ENCODE assay signal across 21 cellular contexts in the genomic region with DNA sequence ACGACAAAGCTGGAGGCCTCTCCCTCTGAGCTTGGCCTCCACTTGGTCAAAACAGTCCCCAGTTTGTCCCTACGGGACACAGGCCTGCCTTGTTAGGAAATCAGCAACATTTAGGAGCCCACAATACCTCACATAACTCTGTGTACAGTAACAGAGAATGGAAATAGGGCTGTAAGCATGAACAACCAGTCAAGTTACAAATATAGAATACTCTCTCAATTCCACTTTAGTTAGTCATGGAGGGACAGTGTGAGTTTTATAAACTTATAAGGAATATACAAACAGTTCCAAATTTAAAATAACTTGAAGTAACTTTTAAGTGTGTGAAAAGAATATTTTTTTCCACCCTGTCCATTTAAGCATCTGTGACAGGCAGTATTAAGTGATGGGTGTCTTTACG.
DNase-seq lines count a peak whose midpoint lies in the region; ATAC-seq and TF ChIP-seq lines count a peak whose summit lies in the region.
"Had no signal": no experiment of that assay in that cellular context is flagged by ENCODE, and none has a peak within 500 bp of the region (broad histone marks: within the 10 kb centered on the region; RNA-seq: fewer than 3 reads in every experiment).

No MANE protein-coding gene starts in this region.

- no peak overlapping the region for H3K23ac ChIP-seq in mesenchymal stem cell (ENCODE audit: low read length in 2 of 2)

- DNase-seq in SK-N-SH = no peak
- DNase-seq in coronary artery (ENCODE audit: low spot score) = no peak
- DNase-seq in mesenchymal stem cell = peak; percentile 81
- no peak for DNase-seq in vagina (ENCODE audit: extremely low spot score in 2 of 2)
- DNase-seq in body of pancreas = no peak
- no peak for DNase-seq in NCI-H146 treated with DMSO at 0.1 percent for 48 hours (lab: John Stamatoyannopoulos, UW; ENCODE audit: unreplicated experiment)
- DNase-seq in activated CD4-positive, CD25-positive, alpha-beta regulatory T cell treated with anti-CD3 and anti-CD28 coated beads, Interleukin-2, amount 50 U/mL, for 72 hours = no peak
- DNase-seq: activated CD4-positive, CD25-positive, alpha-beta regulatory T cell; activated gamma-delta T cell treated with Interleukin-2 at 50 U/mL for 16 hours; Calu3; caudate nucleus; head of caudate nucleus; KBM-7; left colon; NCI-H1436; NCI-H510A; stimulated activated CD8-positive, alpha-beta memory T cell treated with anti-CD3 and anti-CD28 coated beads, Interleukin-4, amount 100 ng/mL, for 48 hours; upper lobe of right lung had no signal

- H4K91ac ChIP-seq in mesenchymal stem cell (ENCODE audit: low read length) = no peak overlapping the region

- TF ChIP-seq POLR2A in vagina (IDR thresholded peaks at IDR 0.05) (no peak), body of pancreas (IDR thresholded peaks at IDR 0.05) (no peak)

- no peaks in the 10 kb centered on the region for H3K27me3 ChIP-seq in SK-N-SH (ENCODE audit: insufficient read depth)
- H3K27me3 ChIP-seq in mesenchymal stem cell (ENCODE audit: control insufficient read depth in 1 of 2, insufficient read depth in 1 of 2, low read length in 2 of 2) = no peaks in the 10 kb centered on the region
- no peaks in the 10 kb centered on the region for H3K27me3 ChIP-seq in vagina
- no peaks in the 10 kb centered on the region for H3K27me3 ChIP-seq in body of pancreas
- H3K27me3 ChIP-seq: upper lobe of right lung had no signal

- no peaks in the 10 kb centered on the region for H4K20me1 ChIP-seq in SK-N-SH (ENCODE audit: insufficient read depth)

- CTCF ChIA-PET in SK-N-SH (lab: Yijun Ruan, JAX) = interaction anchor here (0.6 to 2.0 kb wide), 3 partner anchors 27 to 519 kb away, joined by 4 to 5 read pairs (median 4); no protein-coding TSS in a partner anchor

- H2BK15ac ChIP-seq in mesenchymal stem cell (ENCODE audit: low read depth, poor library complexity, severe bottlenecking) = no peak overlapping the region

- H3K9me2 ChIP-seq in SK-N-SH = no peaks in the 10 kb centered on the region

- POLR2A ChIA-PET in SK-N-SH (lab: Yijun Ruan, JAX) = no interaction called here

- no peak for TF ChIP-seq EP300 in SK-N-SH (IDR thresholded peaks at IDR 0.05; ENCODE audit: borderline replicate concordance in 1 of 2, low read depth in 1 of 2, low read length in 1 of 2)

- WGBS in SK-N-SH (ENCODE audit: low lambda C conversion rate) = 80% methylated on average over 3 of the region's 3 CpGs
- 45% methylated on average over 1 of the region's 3 CpGs for WGBS in mesenchymal stem cell
- 81 to 90% methylated on average over 3 of the region's 3 CpGs for WGBS in body of pancreas, 2 donors

- no peak for ATAC-seq in SK-N-SH treated with all-trans-retinoic acid at 6 μM for 48 hours
- ATAC-seq in body of pancreas = no peak
- ATAC-seq: left colon, upper lobe of right lung had no signal

- intact Hi-C loops in vagina (cut with DNase I) (no loop called here), body of pancreas (cut with DNase I) (no loop called here)

- TF ChIP-seq RAD21 in SK-N-SH (IDR thresholded peaks at IDR 0.05; ENCODE audit: low read length) = no peak

- peaks cover 13% of the 10 kb centered on the region for H3F3A ChIP-seq in SK-N-SH (replicated peaks; ENCODE audit: insufficient read depth)

- H3K9ac ChIP-seq in SK-N-SH = no peak overlapping the region
- peak overlapping the region; percentile 3 for H3K9ac ChIP-seq in mesenchymal stem cell (ENCODE audit: low read length)

- H3K4me2 ChIP-seq in SK-N-SH (peak overlapping the region; percentile 32; the same call in 1 of the 2 replicates), mesenchymal stem cell (ENCODE audit: low read length, poor library complexity, severe bottlenecking) (no peak overlapping the region)

- peak overlapping the region; percentile 56 for H4K8ac ChIP-seq in mesenchymal stem cell (ENCODE audit: low read length)

- H3K4me1 ChIP-seq in SK-N-SH (ENCODE audit: control insufficient read depth in 1 of 2, insufficient read depth in 2 of 2, low read depth in 1 of 2, low read length in 1 of 2) = peaks cover 10 to 42% of the 10 kb centered on the region in 2 experiments
- peaks cover 16% of the 10 kb centered on the region for H3K4me1 ChIP-seq in mesenchymal stem cell (ENCODE audit: control insufficient read depth, insufficient read depth, low read depth, low read length)
- peaks cover 68% of the 10 kb centered on the region for H3K4me1 ChIP-seq in vagina
- peaks cover 27% of the 10 kb centered on the region for H3K4me1 ChIP-seq in body of pancreas

- H2AFZ ChIP-seq in SK-N-SH (ENCODE audit: low read depth) (no peak overlapping the region), mesenchymal stem cell (ENCODE audit: low read depth, low read length) (no peak overlapping the region)

- H3K4me3 ChIP-seq in SK-N-SH (ENCODE audit: low read depth in 2 of 2, low read length in 1 of 2) (no peak overlapping the region), coronary artery (no peak overlapping the region), mesenchymal stem cell (ENCODE audit: insufficient read depth in 1 of 2, low read depth in 1 of 2, low read length in 2 of 2) (no peak overlapping the region), vagina (no peak overlapping the region), body of pancreas (no peak overlapping the region)
- H3K4me3 ChIP-seq: prostate gland, upper lobe of right lung had no signal

- H2BK120ac ChIP-seq in mesenchymal stem cell (ENCODE audit: low read depth, low read length) = no peak overlapping the region

- H3K79me1 ChIP-seq in mesenchymal stem cell (replicated peaks; ENCODE audit: low read length, poor library complexity, severe bottlenecking) = peaks cover 19% of the 10 kb centered on the region

- no peaks in the 10 kb centered on the region for H3K36me3 ChIP-seq in SK-N-SH (replicated peaks in 1 of 2; ENCODE audit: control insufficient read depth in 1 of 2, insufficient read depth in 2 of 2, low read length in 1 of 2)
- H3K36me3 ChIP-seq in mesenchymal stem cell (ENCODE audit: control insufficient read depth in 1 of 2, insufficient read depth in 2 of 2, low read depth in 1 of 2, low read length in 2 of 2) = no peaks in the 10 kb centered on the region
- no peaks in the 10 kb centered on the region for H3K36me3 ChIP-seq in vagina
- H3K36me3 ChIP-seq in body of pancreas (replicated peaks in 1 of 2; ENCODE audit: insufficient read depth in 1 of 2, low read depth in 2 of 2) = no peaks in the 10 kb centered on the region
- H3K36me3 ChIP-seq: prostate gland, upper lobe of right lung had no signal

- peaks cover 76% of the 10 kb centered on the region for H3K79me2 ChIP-seq in SK-N-SH (ENCODE audit: insufficient read depth)

- peak overlapping the region in 1 of 2 experiments; percentile 7 for H2BK12ac ChIP-seq in mesenchymal stem cell (ENCODE audit: low read length in 2 of 2)

- peak overlapping the region in 1 of 2 experiments; percentile 9 for H3K4ac ChIP-seq in mesenchymal stem cell (ENCODE audit: low read depth in 1 of 2, low read length in 2 of 2)

- no peak overlapping the region for H2AK5ac ChIP-seq in mesenchymal stem cell (ENCODE audit: low read length, severe bottlenecking)

- H3K18ac ChIP-seq in mesenchymal stem cell (ENCODE audit: low read depth in 1 of 2, low read length in 2 of 2) = peak overlapping the region; percentile 31 to 57

- TF ChIP-seq CTCF in SK-N-SH (IDR thresholded peaks at IDR 0.05) (no peak), coronary artery (IDR thresholded peaks at IDR 0.05) (no peak), vagina (IDR thresholded peaks at IDR 0.05) (no peak), body of pancreas (IDR thresholded peaks at IDR 0.05) (no peak)

- no peaks in the 10 kb centered on the region for H3K9me3 ChIP-seq in SK-N-SH
- H3K9me3 ChIP-seq in mesenchymal stem cell (ENCODE audit: control insufficient read depth, low read length) = no peaks in the 10 kb centered on the region
- no peaks in the 10 kb centered on the region for H3K9me3 ChIP-seq in vagina
- no peaks in the 10 kb centered on the region for H3K9me3 ChIP-seq in body of pancreas
- H3K9me3 ChIP-seq: prostate gland, upper lobe of right lung had no signal

- no peak overlapping the region for H2BK5ac ChIP-seq in mesenchymal stem cell (ENCODE audit: low read depth, low read length, poor library complexity, severe bottlenecking)

- H3K27ac ChIP-seq in SK-N-SH (ENCODE audit: low read depth in 2 of 2, low read length in 1 of 2) (peak overlapping the region in 1 of 2 experiments; percentile 45; a peak in 1 of 4 replicates), coronary artery (peak overlapping the region; percentile 66 to 81), mesenchymal stem cell (ENCODE audit: low read length, poor library complexity, severe bottlenecking) (peak overlapping the region; percentile 13), vagina (peak overlapping the region; percentile 49), body of pancreas (no peak overlapping the region)
- H3K27ac ChIP-seq: 22Rv1, upper lobe of right lung had no signal

- no peak overlapping the region for H3K14ac ChIP-seq in mesenchymal stem cell (ENCODE audit: low read length in 2 of 2)

TF ChIP-seq in SK-N-SH treated with all-trans-retinoic acid at 6 μM for 48 hours, 23 proteins besides CTCF, POLR2A, EP300 and RAD21 (continues in another document):
- no peak for TF ChIP-seq CSDC2 (CRISPR knock-in tag; IDR thresholded peaks at IDR 0.05)
- no peak for TF ChIP-seq POU6F1 (CRISPR knock-in tag; IDR thresholded peaks at IDR 0.05; ENCODE audit: borderline replicate concordance, low read depth)
- no peak for TF ChIP-seq ZNF70 (CRISPR knock-in tag; IDR thresholded peaks at IDR 0.05)
- no peak for TF ChIP-seq ESRRG (CRISPR knock-in tag; IDR thresholded peaks at IDR 0.05)
- TF ChIP-seq TCF4 (CRISPR knock-in tag; IDR thresholded peaks at IDR 0.05; ENCODE audit: borderline replicate concordance) = no peak

Comparison
In these comparisons a context has a peak if more than half of its experiments do, and no peak if none do; other contexts are left out.
1. H3K27ac ChIP-seq: peak in coronary artery (2 of 2), mesenchymal stem cell (single experiment) and vagina (single experiment); none in body of pancreas (0 of 4).